Comparison of ENCODE assay signal across 8 cellular contexts in the genomic region with DNA sequence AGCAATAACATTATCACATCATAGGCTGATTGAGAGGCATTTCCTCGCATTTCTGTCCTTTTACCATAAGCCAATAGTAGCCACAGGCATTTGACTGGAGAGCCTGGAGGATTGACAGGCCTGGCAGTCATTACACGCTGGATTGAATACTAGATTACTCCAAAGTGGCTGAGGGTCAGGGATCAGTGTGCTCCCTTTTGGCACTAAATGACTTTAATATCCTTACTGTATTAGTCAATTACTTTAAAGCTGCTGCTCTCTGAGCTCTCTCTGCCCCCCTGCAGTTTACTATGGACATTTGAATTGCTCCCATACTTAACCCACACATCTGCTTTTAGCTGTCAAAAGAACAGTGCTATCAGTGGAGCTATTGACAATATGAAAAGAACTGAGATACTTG.
"Had no signal": no experiment of that assay in that cellular context is flagged by ENCODE, and none has a peak within 500 bp of the region (broad histone marks: within the 10 kb centered on the region; RNA-seq: fewer than 3 reads in every experiment).

No MANE protein-coding gene starts in this region.

- DNase-seq: activated CD4-positive, alpha-beta T cell treated with anti-CD3 and anti-CD28 coated beads, Interleukin-2, amount 50 U/mL, for 1 hour; activated CD8-positive, alpha-beta memory T cell treated with anti-CD3 and anti-CD28 coated beads for 24 hours; activated gamma-delta T cell treated with Interleukin-2 at 50 U/mL for 16 hours; amniotic stem cell; left colon; naive B cell; stimulated activated CD4-positive, alpha-beta T cell treated with anti-CD3 and anti-CD28 coated beads, Interleukin-1b, Interleukin-23, amount 100 ng/mL, for 48 hours had no signal

- ATAC-seq: esophagus mucosa, left colon had no signal
